19 cellular contexts compared by ENCODE assay signal in genomic region chr12:97763113-97763512, GRCh38.
A peak's percentile ranks its signal among the peaks of the same experiment; 100 is the strongest.
DNase-seq lines count a peak whose midpoint lies in the region; ATAC-seq and TF ChIP-seq lines count a peak whose summit lies in the region.
"Had no signal": no experiment of that assay in that cellular context is flagged by ENCODE, and none has a peak within 500 bp of the region (broad histone marks: within the 10 kb centered on the region; RNA-seq: fewer than 3 reads in every experiment).

No MANE protein-coding gene starts in this region.

- H3K27ac ChIP-seq in A673 (ENCODE audit: low read depth, low read length, poor library complexity, severe bottlenecking): no peak overlapping the region
- H3K27ac ChIP-seq in SK-N-SH (ENCODE audit: low read depth in 2 of 2, low read length in 1 of 2): peak overlapping the region in 1 of 2 experiments; percentile 69; a peak in 1 of 4 replicates
- no peak overlapping the region for H3K27ac ChIP-seq in endodermal cell (ENCODE audit: low read depth, low read length)
- H3K27ac ChIP-seq in tibial artery: peak overlapping the region; percentile 52 to 55
- no peak overlapping the region for H3K27ac ChIP-seq in lower lobe of right lung
- H3K27ac ChIP-seq in heart right ventricle: no peak overlapping the region
- H3K27ac ChIP-seq: A549 had no signal

- H3K36me3 Mint-ChIP-seq in endodermal cell (ENCODE audit: low read depth): peaks cover 1% of the 10 kb centered on the region
- H3K36me3 Mint-ChIP-seq: CD4-positive, alpha-beta memory T cell had no signal

- WGBS in SK-N-SH (ENCODE audit: low lambda C conversion rate): 11% methylated on average over 6 of the region's 6 CpGs
- 88 to 90% methylated on average over 2 to 5 of the region's 6 CpGs for WGBS in endodermal cell (ENCODE audit: insufficient coverage in 1 of 2, insufficient read length in 1 of 2), 2 experiments
- WGBS in heart right ventricle, 2 donors: 80 to 81% methylated on average over 6 of the region's 6 CpGs

- no peaks in the 10 kb centered on the region for H4K20me1 ChIP-seq in SK-N-SH (ENCODE audit: insufficient read depth)

- H3K27me3 Mint-ChIP-seq in endodermal cell (ENCODE audit: insufficient read depth): no peaks in the 10 kb centered on the region
- H3K27me3 Mint-ChIP-seq: CD4-positive, alpha-beta memory T cell had no signal

- ATAC-seq in lower lobe of right lung: no peak
- no peak for ATAC-seq in heart right ventricle
- ATAC-seq: A549 had no signal

- peaks cover 7% of the 10 kb centered on the region for H3K9me3 Mint-ChIP-seq in endodermal cell

- no peaks in the 10 kb centered on the region for H3K9me2 ChIP-seq in SK-N-SH

- H3K9me3 ChIP-seq in A673 (ENCODE audit: low read depth, low read length, poor library complexity, severe bottlenecking) (peaks cover 3% of the 10 kb centered on the region), SK-N-SH (no peaks in the 10 kb centered on the region), endodermal cell (ENCODE audit: control insufficient read depth, low read length) (peaks cover 18% of the 10 kb centered on the region), tibial artery (no peaks in the 10 kb centered on the region), lower lobe of right lung (no peaks in the 10 kb centered on the region), heart right ventricle (peaks cover 0 to 14% (median 0%) of the 10 kb centered on the region in 11 donors)
- H3K9me3 ChIP-seq: A549, HAP-1 had no signal

- TF ChIP-seq RAD21 in SK-N-SH (IDR thresholded peaks at IDR 0.05; ENCODE audit: low read length): no peak

- H3K4me3 ChIP-seq in A673 (ENCODE audit: low read depth, low read length, poor library complexity, severe bottlenecking) (no peak overlapping the region), SK-N-SH (ENCODE audit: low read depth in 2 of 2, low read length in 1 of 2) (no peak overlapping the region), endodermal cell (ENCODE audit: low read length) (peak overlapping the region; percentile 41), tibial artery (no peak overlapping the region), lower lobe of right lung (no peak overlapping the region), heart right ventricle (no peak overlapping the region)
- H3K4me3 ChIP-seq: A549, HAP-1 had no signal

- H3F3A ChIP-seq in SK-N-SH (replicated peaks; ENCODE audit: insufficient read depth): no peaks in the 10 kb centered on the region

- CTCF ChIA-PET in A673 (lab: Charles Lee) (no interaction called here), SK-N-SH (lab: Yijun Ruan, JAX) (no interaction called here)

- H3K4me1 Mint-ChIP-seq in endodermal cell: peaks cover 18% of the 10 kb centered on the region
- H3K4me1 Mint-ChIP-seq: CD4-positive, alpha-beta memory T cell had no signal

- no peak overlapping the region for H3K4me3 Mint-ChIP-seq in endodermal cell
- H3K4me3 Mint-ChIP-seq: CD4-positive, alpha-beta memory T cell; HFFc6 had no signal

- H3K27me3 ChIP-seq in A673 (replicated peaks; ENCODE audit: insufficient read depth, low read depth, low read length, poor library complexity) (peaks cover 54% of the 10 kb centered on the region), SK-N-SH (ENCODE audit: insufficient read depth) (no peaks in the 10 kb centered on the region), endodermal cell (ENCODE audit: control insufficient read depth, insufficient read depth, low read length, poor library complexity, severe bottlenecking) (no peaks in the 10 kb centered on the region), tibial artery (no peaks in the 10 kb centered on the region), lower lobe of right lung (ENCODE audit: low read depth) (no peaks in the 10 kb centered on the region), heart right ventricle (no peaks in the 10 kb centered on the region)

- no peaks in the 10 kb centered on the region for H3K36me3 ChIP-seq in A673 (ENCODE audit: insufficient read depth, low read length, poor library complexity, severe bottlenecking)
- no peaks in the 10 kb centered on the region for H3K36me3 ChIP-seq in SK-N-SH (replicated peaks in 1 of 2; ENCODE audit: control insufficient read depth in 1 of 2, insufficient read depth in 2 of 2, low read length in 1 of 2)
- no peaks in the 10 kb centered on the region for H3K36me3 ChIP-seq in endodermal cell (ENCODE audit: control insufficient read depth, insufficient read depth, low read length)
- no peaks in the 10 kb centered on the region for H3K36me3 ChIP-seq in tibial artery
- no peaks in the 10 kb centered on the region for H3K36me3 ChIP-seq in lower lobe of right lung
- no peaks in the 10 kb centered on the region for H3K36me3 ChIP-seq in heart right ventricle
- H3K36me3 ChIP-seq: HAP-1 had no signal

- no peak overlapping the region for H2AFZ ChIP-seq in SK-N-SH (ENCODE audit: low read depth)

- TF ChIP-seq CTCF in A673 (conservative IDR thresholded peaks at IDR 0.05; ENCODE audit: low read depth, low read length) (no peak), SK-N-SH (IDR thresholded peaks at IDR 0.05) (no peak), endodermal cell (conservative IDR thresholded peaks at IDR 0.05) (no peak), tibial artery (IDR thresholded peaks at IDR 0.05) (no peak), GM20000 (IDR thresholded peaks at IDR 0.05; ENCODE audit: extremely low read depth, missing control alignments) (no peak), lower lobe of right lung (IDR thresholded peaks at IDR 0.05) (no peak), heart right ventricle (IDR thresholded peaks at IDR 0.05) (no peak)

- peak in 1 of 2 experiments; percentile 52; a peak in 1 of 4 replicates for TF ChIP-seq EP300 in SK-N-SH (IDR thresholded peaks at IDR 0.05; ENCODE audit: borderline replicate concordance in 1 of 2, low read depth in 1 of 2, low read length in 1 of 2)

- no peak overlapping the region for H3K4me2 ChIP-seq in SK-N-SH
- H3K4me2 ChIP-seq: A549 had no signal

- H3K4me1 ChIP-seq in A673 (ENCODE audit: insufficient read depth, low read length, poor library complexity, severe bottlenecking): no peaks in the 10 kb centered on the region
- peaks cover 0 to 4% of the 10 kb centered on the region in 2 experiments; a peak in 1 of 4 replicates for H3K4me1 ChIP-seq in SK-N-SH (ENCODE audit: control insufficient read depth in 1 of 2, insufficient read depth in 2 of 2, low read depth in 1 of 2, low read length in 1 of 2)
- peaks cover 6% of the 10 kb centered on the region for H3K4me1 ChIP-seq in endodermal cell (ENCODE audit: control insufficient read depth, insufficient read depth, low read length)
- H3K4me1 ChIP-seq in tibial artery: peaks cover 0 to 38% (median under 1%) of the 10 kb centered on the region in 4 donors
- no peaks in the 10 kb centered on the region for H3K4me1 ChIP-seq in lower lobe of right lung
- peaks cover 0 to 8% (median 0%) of the 10 kb centered on the region in 9 donors for H3K4me1 ChIP-seq in heart right ventricle
- H3K4me1 ChIP-seq: A549, HAP-1 had no signal

- no peak overlapping the region for H3K9ac ChIP-seq in SK-N-SH
- H3K9ac ChIP-seq in endodermal cell (ENCODE audit: extremely low read depth, low read length, poor library complexity, severe bottlenecking): no peak overlapping the region

- no TSS peak for BruUV-seq in A673 (replicated peaks; lab: Mats Ljungman, UMichigan)

- intact Hi-C loops in A673 (cut with micrococcal nuclease; ENCODE audit: unreplicated experiment) (no loop called here), tibial artery (cut with DNase I; ENCODE audit: low total_unique reads) (no loop called here), lower lobe of right lung (cut with DNase I) (no loop called here), heart right ventricle (cut with DNase I) (no loop called here)

- H3K79me2 ChIP-seq in SK-N-SH (ENCODE audit: insufficient read depth): no peaks in the 10 kb centered on the region

- H3K27ac Mint-ChIP-seq in endodermal cell: no peak overlapping the region
- H3K27ac Mint-ChIP-seq: CD4-positive, alpha-beta memory T cell; HFFc6 had no signal

- peak; percentile 3 for DNase-seq in A673 (ENCODE audit: low spot score)
- DNase-seq in SK-N-SH: peak; percentile 47
- DNase-seq in endodermal cell: no peak
- DNase-seq in tibial artery: no peak
- DNase-seq in GM20000 (ENCODE audit: low spot score): no peak
- no peak for DNase-seq in lower lobe of right lung
- DNase-seq in heart right ventricle: no peak
- DNase-seq: 8988T; C1 segment of cervical spinal cord; Calu3; CD4-positive, alpha-beta memory T cell; COR-L47; DMS53; DMS79 treated with DMSO at 0.1 percent for 48 hours; GF-D8; GOT3; HFFc6 had no signal

- POLR2A ChIA-PET in A673 (lab: Charles Lee; ENCODE audit: low non-redundant PET): no interaction called here
- POLR2A ChIA-PET in SK-N-SH (lab: Yijun Ruan, JAX): no interaction called here

TF ChIP-seq in SK-N-SH, 30 proteins besides CTCF, POLR2A, EP300 and RAD21:
- TF ChIP-seq MEF2A (IDR thresholded peaks at IDR 0.05; ENCODE audit: borderline replicate concordance, low read depth) (no peak), IRF3 (IDR thresholded peaks at IDR 0.05; ENCODE audit: low read depth, low read length) (no peak), CHD2 (IDR thresholded peaks at IDR 0.05; ENCODE audit: low read length, partially characterized antibody) (peak; percentile 59), RCOR1 (IDR thresholded peaks at IDR 0.05; ENCODE audit: low read length) (peak; percentile 74; the same call in 1 of the 2 replicates), GATA2 (CRISPR knock-in tag; IDR thresholded peaks at IDR 0.05) (peak; percentile 80), PBX3 (IDR thresholded peaks at IDR 0.05) (no peak)

Comparison
In these comparisons a context has a peak if more than half of its experiments do, and no peak if none do; other contexts are left out.
1. DNase-seq: peak in A673 (single experiment) and SK-N-SH (single experiment); none in endodermal cell (single experiment), tibial artery (0 of 2), GM20000 (single experiment), lower lobe of right lung (single experiment) and heart right ventricle (0 of 2).
2. H3K27ac ChIP-seq: peak in tibial artery (2 of 2); none in A673 (single experiment), endodermal cell (single experiment), lower lobe of right lung (single experiment) and heart right ventricle (0 of 10).